ENCODE assay signal across 12 cellular contexts in the genomic region with DNA sequence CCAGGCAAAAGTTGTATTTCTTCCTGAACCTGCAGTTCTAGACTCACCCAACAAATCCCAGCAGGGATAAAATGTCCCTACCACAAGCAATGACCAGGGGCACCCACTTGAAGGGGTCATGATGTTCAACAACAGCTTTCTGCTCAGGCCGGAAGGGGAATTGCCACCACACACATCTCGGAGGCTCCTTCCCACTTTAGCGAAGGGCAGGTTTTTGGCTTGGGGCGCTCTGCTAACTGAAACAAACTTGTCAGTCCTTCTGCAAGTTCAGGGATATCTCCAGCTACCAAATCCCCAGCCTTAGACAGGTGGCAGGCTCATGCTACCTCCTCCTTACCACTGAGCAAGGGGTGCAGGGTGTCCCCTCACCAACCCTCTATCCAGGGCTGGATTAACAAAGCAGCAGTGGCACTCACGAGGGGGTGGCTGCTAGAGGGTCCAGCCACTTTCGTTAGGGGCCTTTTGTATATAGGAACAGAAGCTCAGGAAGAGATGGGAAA. TPM values are rescaled to one million over a fixed set of nuclear protein-coding genes. Genes with fewer than 3 reads are reported as not detected.
DNase-seq lines count a peak whose midpoint lies in the region; ATAC-seq and TF ChIP-seq lines count a peak whose summit lies in the region.
"Had no signal": no experiment of that assay in that cellular context is flagged by ENCODE, and none has a peak within 500 bp of the region (broad histone marks: within the 10 kb centered on the region; RNA-seq: fewer than 3 reads in every experiment).

No MANE protein-coding gene starts in this region.

- no peaks in the 10 kb centered on the region for H3K9me3 Mint-ChIP-seq in neural crest cell

- H3K4me3 Mint-ChIP-seq in neural crest cell: peak overlapping the region; percentile 67

- intact Hi-C loops in left ventricle myocardium inferior (cut with micrococcal nuclease): no loop called here
- intact Hi-C loops in cardiac septum (cut with DNase I): loop anchor here (2.0 to 5.0 kb wide), 4 partner anchors 46 to 118 kb away; no protein-coding TSS in a partner anchor
- intact Hi-C loops in dorsolateral prefrontal cortex (cut with DNase I): loop anchor here (2.0 to 5.0 kb wide), 2 partner anchors 34 to 118 kb away; no protein-coding TSS in a partner anchor
- intact Hi-C loops in vagina (cut with DNase I): no loop called here

- peaks cover 64% of the 10 kb centered on the region for H3K27me3 Mint-ChIP-seq in neural crest cell (ENCODE audit: low read depth)

- H3K4me1 Mint-ChIP-seq in neural crest cell: peaks cover 13% of the 10 kb centered on the region

- TF ChIP-seq CTCF in left ventricle myocardium inferior (IDR thresholded peaks at IDR 0.05; ENCODE audit: borderline replicate concordance): no peak
- peak in 1 of 56 donors; percentile 14 for TF ChIP-seq CTCF in dorsolateral prefrontal cortex (IDR thresholded peaks at IDR 0.05 in 54 of 56, conservative IDR thresholded peaks at IDR 0.05 in 2 of 56; ENCODE audit: low read depth in 1 of 56, partially characterized antibody in 56 of 56)
- no peak for TF ChIP-seq CTCF in neural crest cell (conservative IDR thresholded peaks at IDR 0.05)
- TF ChIP-seq CTCF in vagina (IDR thresholded peaks at IDR 0.05): no peak
- TF ChIP-seq CTCF in GM13977 (IDR thresholded peaks at IDR 0.05; ENCODE audit: extremely low read depth, insufficient read depth, missing control alignments): no peak

- peak overlapping the region; percentile 86 for H3K4me3 ChIP-seq in left ventricle myocardium inferior
- peak overlapping the region; percentile 22 to 85 (median 68) for H3K4me3 ChIP-seq in dorsolateral prefrontal cortex
- peak overlapping the region; percentile 58 to 77 for H3K4me3 ChIP-seq in vagina

- H3K27me3 ChIP-seq in left ventricle myocardium inferior (ENCODE audit: low read depth): peaks cover 53% of the 10 kb centered on the region
- H3K27me3 ChIP-seq in dorsolateral prefrontal cortex: no peaks in the 10 kb centered on the region
- no peaks in the 10 kb centered on the region for H3K27me3 ChIP-seq in vagina

- peaks cover 70% of the 10 kb centered on the region for H3K4me1 ChIP-seq in left ventricle myocardium inferior
- H3K4me1 ChIP-seq in vagina: peaks cover 23% of the 10 kb centered on the region
- H3K4me1 ChIP-seq: BE2C, foreskin keratinocyte had no signal

- H3K36me3 ChIP-seq in left ventricle myocardium inferior (peaks cover 7% of the 10 kb centered on the region), vagina (no peaks in the 10 kb centered on the region)
- H3K36me3 ChIP-seq: BE2C had no signal

- in situ Hi-C loops in GM13977 (cut with MboI; ENCODE audit: low pct_unique_long_range_greater_than_20kb, low sequenced_read_pairs, unreplicated experiment): no loop called here

- H3K27ac Mint-ChIP-seq in neural crest cell (ENCODE audit: unreplicated experiment): no peak overlapping the region

- no peak for DNase-seq in left ventricle myocardium inferior
- no peak for DNase-seq in cardiac septum (ENCODE audit: low spot score)
- DNase-seq in dorsolateral prefrontal cortex: no peak
- DNase-seq in neural crest cell (ENCODE audit: low read depth, low spot score): no peak
- no peak for DNase-seq in vagina (ENCODE audit: extremely low spot score in 2 of 2)
- no peak for DNase-seq in NCI-H345 treated with DMSO at 0.1 percent for 48 hours (lab: John Stamatoyannopoulos, UW; ENCODE audit: unreplicated experiment)
- DNase-seq in GM13977 (ENCODE audit: low spot score): no peak
- DNase-seq: BE2C, foreskin keratinocyte, left colon, OCI-M1 had no signal

- TF ChIP-seq POLR2A in vagina (IDR thresholded peaks at IDR 0.05): no peak

- H3K9me3 ChIP-seq in left ventricle myocardium inferior (replicated peaks) (no peaks in the 10 kb centered on the region), vagina (no peaks in the 10 kb centered on the region)
- H3K9me3 ChIP-seq: BE2C had no signal

- H3K36me3 Mint-ChIP-seq in neural crest cell (ENCODE audit: low read depth): no peaks in the 10 kb centered on the region

- peak overlapping the region; percentile 92 for H3K27ac ChIP-seq in left ventricle myocardium inferior (replicated peaks)
- H3K27ac ChIP-seq in dorsolateral prefrontal cortex: peak overlapping the region; percentile 11 to 100 (median 95)
- no peak overlapping the region for H3K27ac ChIP-seq in vagina
- H3K27ac ChIP-seq: foreskin keratinocyte had no signal

- ATAC-seq in HG03025 (IDR thresholded peaks at IDR 0.05; ENCODE audit: low FRiP score, unreplicated experiment): no peak
- ATAC-seq: foreskin keratinocyte, left colon had no signal

RNA-seq across cellular contexts. Expression of gene ADCY5, which starts 2.2 kb away (rescaled TPM):
- total RNA-seq in left ventricle myocardium inferior (249 TPM), cardiac septum (192 TPM), dorsolateral prefrontal cortex (10 to 100 TPM; 54.5 to 98.2 (median 76.9) TPM), neural crest cell (2.2 and 2.8 TPM in 2 replicates), vagina (16.7 TPM)

Comparison
In these comparisons a context has a peak if more than half of its experiments do, and no peak if none do; other contexts are left out.
1. intact Hi-C loops: an anchor here in cardiac septum (2.0 to 5.0 kb wide) and dorsolateral prefrontal cortex (2.0 to 5.0 kb wide); none called in left ventricle myocardium inferior and vagina.